1 cellular context compared by ENCODE assay signal in genomic region chr2:38265461-38265860, GRCh38.
TF ChIP-seq lines count a peak whose summit lies in the region.

No MANE protein-coding gene starts in this region.

TF ChIP-seq in GM23338, 12 proteins besides CTCF, POLR2A, EP300 and RAD21 (continued from another document):
- no peak for TF ChIP-seq ZNF462 (CRISPR knock-in tag; IDR thresholded peaks at IDR 0.05)
